Comparison of ENCODE assay signal across 8 cellular contexts in the genomic region with DNA sequence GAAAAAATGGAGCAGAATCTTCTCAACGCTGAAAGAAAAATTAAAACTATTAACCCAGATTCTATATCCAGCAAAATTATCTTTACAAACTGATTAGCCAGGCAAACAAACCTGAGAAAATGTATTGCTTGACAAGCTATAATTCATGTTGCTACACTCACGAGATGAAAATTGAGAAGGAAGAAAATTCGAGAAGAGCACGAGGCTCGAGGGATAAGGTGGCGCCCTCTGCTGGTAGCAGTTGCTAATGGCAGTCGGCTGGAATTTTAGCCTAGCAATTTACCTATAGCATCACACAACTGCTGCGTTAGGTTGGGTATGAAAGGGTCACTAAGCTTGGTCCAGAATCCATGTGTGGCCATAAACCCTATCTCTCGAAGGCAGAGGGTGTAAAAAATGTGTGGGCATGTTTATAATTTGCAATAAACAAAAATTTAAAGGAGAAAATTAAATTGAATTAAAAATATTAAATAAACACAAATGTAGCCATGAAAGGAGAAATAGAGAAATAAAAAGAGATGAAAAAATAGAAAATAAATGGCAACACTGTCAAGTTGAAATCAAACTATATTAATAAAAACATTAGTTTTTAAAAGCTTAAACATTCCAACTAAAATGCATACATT.
A peak's percentile ranks its signal among the peaks of the same experiment; 100 is the strongest.
DNase-seq lines count a peak whose midpoint lies in the region; ATAC-seq, FAIRE-seq and TF ChIP-seq lines count a peak whose summit lies in the region.

No MANE protein-coding gene starts in this region.

- intact Hi-C loops in left ventricle myocardium superior (cut with micrococcal nuclease), result no loop called here

- FAIRE-seq in H54 (lab: Jason Lieb, UNC), result no peak

- DNase-seq in DMS 273 (lab: John Stamatoyannopoulos, UW; ENCODE audit: unreplicated experiment), result peak; percentile 56
- DNase-seq in DMS 273 treated with DMSO at 0.1 percent for 48 hours (lab: John Stamatoyannopoulos, UW), result no peak
- peak; percentile 0 for DNase-seq in H54 (ENCODE audit: insufficient read length, low spot score)
- DNase-seq in NCI-H526 treated with DMSO at 0.1 percent for 48 hours (lab: John Stamatoyannopoulos, UW), result peak; percentile 1
- peak; percentile 4 for DNase-seq in activated T-helper 9 cell treated with anti-CD3 and anti-CD28 coated beads, Interleukin-2, amount 50 U/mL, for 16 hours (ENCODE audit: low read depth)
- DNase-seq in left ventricle myocardium superior, result peak; percentile 19
- DNase-seq in stimulated activated CD4-positive, alpha-beta T cell treated with anti-CD3 and anti-CD28 coated beads, Interleukin-4, amount 100 ng/mL, for 1 hour, result peak; percentile 2

- ATAC-seq in left ventricle myocardium superior, result no peak
- ATAC-seq in HG03457 (IDR thresholded peaks at IDR 0.05; ENCODE audit: unreplicated experiment), result no peak

- no peak for TF ChIP-seq POLR2A in H54 (IDR thresholded peaks at IDR 0.05; ENCODE audit: low read depth, low read length)
